24 cellular contexts compared by ENCODE assay signal in genomic region chr18:44556296-44556695, GRCh38.
DNase-seq lines count a peak whose midpoint lies in the region; ATAC-seq and TF ChIP-seq lines count a peak whose summit lies in the region.
"Had no signal": no experiment of that assay in that cellular context is flagged by ENCODE, and none has a peak within 500 bp of the region (broad histone marks: within the 10 kb centered on the region; RNA-seq: fewer than 3 reads in every experiment).

No MANE protein-coding gene starts in this region.

- DNase-seq in ascending aorta (ENCODE audit: low spot score in 2 of 2), result no peak
- no peak for DNase-seq in NCI-H2196 (lab: John Stamatoyannopoulos, UW; ENCODE audit: unreplicated experiment)
- no peak for DNase-seq in HPDE6-E6E7 (ENCODE audit: extremely low spot score)
- DNase-seq: activated B cell treated with CpG ODN at 0.5 μM for 24 hours; activated CD8-positive, alpha-beta memory T cell treated with anti-CD3 and anti-CD28 coated beads for 24 hours; adrenal gland; COR-L47; effector CD4-positive, alpha-beta T cell; esophagus squamous epithelium; NCI-H1694 treated with DMSO at 0.1 percent for 48 hours; NCI-H524; SHP77 treated with DMSO at 0.1 percent for 48 hours; small intestine; T-helper 17 cell; thyroid gland had no signal

- no peaks in the 10 kb centered on the region for H3K79me2 ChIP-seq in Loucy (ENCODE audit: insufficient read depth, low read length)
- no peaks in the 10 kb centered on the region for H3K79me2 ChIP-seq in parathyroid adenoma

- H3K4me3 ChIP-seq in Loucy (ENCODE audit: low read length, poor library complexity, severe bottlenecking), result no peak overlapping the region
- no peak overlapping the region for H3K4me3 ChIP-seq in parathyroid adenoma (ENCODE audit: low read depth, low read length)
- H3K4me3 ChIP-seq in ascending aorta, result no peak overlapping the region
- H3K4me3 ChIP-seq: adrenal gland, esophagus squamous epithelium, lung, prostate gland, thyroid gland had no signal

- H2AFZ ChIP-seq in Loucy (ENCODE audit: low read length), result peak overlapping the region; percentile 32; the same call in 1 of the 2 replicates
- H2AFZ ChIP-seq in parathyroid adenoma, result peak overlapping the region; percentile 21

- no peaks in the 10 kb centered on the region for H4K20me1 ChIP-seq in Loucy (ENCODE audit: insufficient read depth, low read length, poor library complexity, severe bottlenecking)

- H3K4me1 ChIP-seq in Loucy (ENCODE audit: insufficient read depth, low read length, poor library complexity, severe bottlenecking), result no peaks in the 10 kb centered on the region
- no peaks in the 10 kb centered on the region for H3K4me1 ChIP-seq in parathyroid adenoma
- H3K4me1 ChIP-seq in ascending aorta, result no peaks in the 10 kb centered on the region
- H3K4me1 ChIP-seq: adrenal gland, esophagus squamous epithelium, prostate gland, thyroid gland had no signal

- ATAC-seq in GM18858 (IDR thresholded peaks at IDR 0.05; ENCODE audit: unreplicated experiment), result peak; percentile 58
- ATAC-seq in GM21529 (IDR thresholded peaks at IDR 0.05; ENCODE audit: unreplicated experiment), result peak; percentile 74
- no peak for ATAC-seq in GM19463 (IDR thresholded peaks at IDR 0.05; ENCODE audit: unreplicated experiment)
- ATAC-seq: activated T-helper 17 cell treated with anti-CD3 and anti-CD28 coated beads, Interleukin-2, amount 50 U/mL, for 72 hours; natural killer cell treated with Interleukin-12 subunit alpha and Interleukin-12 subunit beta and Interleukin-15 and Interleukin-18, amount 100 ng/mL, for 72 hours; T-helper 17 cell had no signal

- intact Hi-C loops in ascending aorta (cut with DNase I), result no loop called here

- no peaks in the 10 kb centered on the region for H3F3A ChIP-seq in Loucy (ENCODE audit: low read depth)

- no peaks in the 10 kb centered on the region for H3K36me3 ChIP-seq in Loucy (ENCODE audit: insufficient read depth, low read length)
- no peaks in the 10 kb centered on the region for H3K36me3 ChIP-seq in parathyroid adenoma (ENCODE audit: control insufficient read depth, insufficient read depth, low read length)
- no peaks in the 10 kb centered on the region for H3K36me3 ChIP-seq in ascending aorta
- H3K36me3 ChIP-seq: adrenal gland, esophagus squamous epithelium, prostate gland, thyroid gland had no signal

- no peak overlapping the region for H3K4me2 ChIP-seq in Loucy (ENCODE audit: low read depth, low read length, poor library complexity, severe bottlenecking)
- no peak overlapping the region for H3K4me2 ChIP-seq in parathyroid adenoma (ENCODE audit: low read length)

- H3K27me3 ChIP-seq in Loucy (ENCODE audit: insufficient read depth, low read length, poor library complexity, severe bottlenecking), result no peaks in the 10 kb centered on the region
- H3K27me3 ChIP-seq in parathyroid adenoma (ENCODE audit: control insufficient read depth, insufficient read depth, low read length), result no peaks in the 10 kb centered on the region
- H3K27me3 ChIP-seq in ascending aorta, result no peaks in the 10 kb centered on the region
- H3K27me3 ChIP-seq: adrenal gland, esophagus squamous epithelium, thyroid gland had no signal

- no peaks in the 10 kb centered on the region for H3K9me3 ChIP-seq in Loucy (ENCODE audit: insufficient read depth, low read depth, low read length)
- no peaks in the 10 kb centered on the region for H3K9me3 ChIP-seq in parathyroid adenoma (ENCODE audit: control insufficient read depth, low read length)
- no peaks in the 10 kb centered on the region for H3K9me3 ChIP-seq in ascending aorta
- H3K9me3 ChIP-seq: adrenal gland, esophagus squamous epithelium, prostate gland, thyroid gland had no signal

- no peaks in the 10 kb centered on the region for H3K9me2 ChIP-seq in Loucy (replicated peaks; ENCODE audit: low read depth, low read length)

- TF ChIP-seq CTCF in Loucy (conservative IDR thresholded peaks at IDR 0.05; ENCODE audit: low read length), result no peak
- no peak for TF ChIP-seq CTCF in parathyroid adenoma (IDR thresholded peaks at IDR 0.05)
- TF ChIP-seq CTCF in ascending aorta (IDR thresholded peaks at IDR 0.05), result no peak

- H3K9ac ChIP-seq in Loucy (ENCODE audit: low read depth, low read length, poor library complexity, severe bottlenecking), result no peak overlapping the region
- H3K9ac ChIP-seq in parathyroid adenoma, result no peak overlapping the region

- H3K27ac ChIP-seq in parathyroid adenoma, result no peak overlapping the region
- no peak overlapping the region for H3K27ac ChIP-seq in ascending aorta
- H3K27ac ChIP-seq: adrenal gland, esophagus squamous epithelium, prostate gland, thyroid gland had no signal
